ENCODE assay signal across 11 cellular contexts in the genomic region with DNA sequence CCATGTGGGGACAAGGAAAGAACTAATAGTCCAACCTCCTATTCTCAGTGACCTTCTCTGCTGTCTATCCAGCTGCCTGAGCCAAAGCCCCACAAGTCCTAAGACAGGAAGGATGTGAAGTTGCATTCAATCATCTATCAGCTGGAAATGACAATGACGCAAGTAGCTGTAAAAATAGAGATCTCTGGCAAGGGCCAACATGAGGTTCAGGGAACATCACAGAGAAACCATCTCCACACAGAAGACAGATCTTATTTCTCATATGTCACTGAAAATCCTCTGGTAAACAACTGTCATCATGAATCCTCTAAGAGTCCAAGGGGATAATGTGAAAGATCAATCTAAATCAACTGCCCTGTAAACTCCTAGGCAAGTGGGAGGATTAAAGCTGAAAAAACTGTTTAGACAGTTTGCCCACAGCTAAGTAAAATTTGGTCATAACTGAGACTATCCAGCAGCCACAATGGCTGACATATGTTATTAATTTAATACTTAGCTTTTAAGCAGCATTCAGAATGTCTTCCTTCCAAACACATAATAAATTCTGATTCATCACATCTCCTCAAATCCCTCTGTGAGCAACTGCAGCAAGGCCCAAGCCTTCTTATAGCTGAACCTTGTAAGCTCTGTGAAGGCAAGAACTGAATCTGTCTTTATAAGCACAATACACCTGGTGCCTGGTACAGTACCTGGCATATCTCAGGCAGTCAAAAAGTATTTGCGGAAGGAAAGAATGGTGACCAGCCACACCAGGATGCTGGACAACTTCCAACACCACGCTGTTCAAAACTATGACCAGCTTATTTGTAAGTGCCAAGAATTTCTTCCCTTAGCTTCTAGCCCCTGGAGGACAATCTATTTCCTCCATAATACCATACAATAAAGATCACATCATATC. TPM values are rescaled to one million over a fixed set of nuclear protein-coding genes. Genes with fewer than 3 reads are reported as not detected.
DNase-seq lines count a peak whose midpoint lies in the region; ATAC-seq and TF ChIP-seq lines count a peak whose summit lies in the region.
"Had no signal": no experiment of that assay in that cellular context is flagged by ENCODE, and none has a peak within 500 bp of the region (broad histone marks: within the 10 kb centered on the region; RNA-seq: fewer than 3 reads in every experiment).

No MANE protein-coding gene starts in this region.

- H3K27ac Mint-ChIP-seq in activated T-helper 2 cell treated with anti-CD3 and anti-CD28 coated beads, Interferon-gamma antibody, Interleukin-2, Interleukin-4, amounts not matched to agents 10 μg/mL and 5 μg/mL and 100 μg/mL, durations not matched to agents 14 hours and 24 hours and 36 hours: no peak overlapping the region
- H3K27ac Mint-ChIP-seq in T-helper 17 cell: no peak overlapping the region

- no peak for TF ChIP-seq CTCF in AG04449 (IDR thresholded peaks at IDR 0.05; ENCODE audit: insufficient read depth, low read length, missing control alignments)
- TF ChIP-seq CTCF in NB4 (IDR thresholded peaks at IDR 0.05; ENCODE audit: low read depth, low read length): no peak

- H3K4me3 ChIP-seq in AG04449 (ENCODE audit: low read depth, low read length) (no peak overlapping the region), NB4 (ENCODE audit: low read depth, low read length) (no peak overlapping the region)

- peaks cover 16% of the 10 kb centered on the region for H3K36me3 Mint-ChIP-seq in activated T-helper 2 cell treated with anti-CD3 and anti-CD28 coated beads, Interferon-gamma antibody, Interleukin-2, Interleukin-4, amounts not matched to agents 10 μg/mL and 5 μg/mL and 100 μg/mL, durations not matched to agents 14 hours and 24 hours and 36 hours (ENCODE audit: low read depth)
- H3K36me3 Mint-ChIP-seq in T-helper 17 cell (ENCODE audit: low read depth): peaks cover 5% of the 10 kb centered on the region

- H3K4me3 Mint-ChIP-seq in activated T-helper 2 cell treated with anti-CD3 and anti-CD28 coated beads, Interferon-gamma antibody, Interleukin-2, Interleukin-4, amounts not matched to agents 10 μg/mL and 5 μg/mL and 100 μg/mL, durations not matched to agents 14 hours and 24 hours and 36 hours (ENCODE audit: low read depth): no peak overlapping the region
- H3K4me3 Mint-ChIP-seq in T-helper 17 cell: no peak overlapping the region
- H3K4me3 Mint-ChIP-seq: stimulated activated naive CD8-positive, alpha-beta T cell treated with anti-CD3 and anti-CD28 coated beads, Interleukin-15, amount 100 ng/mL, for 72 hours had no signal

- no peaks in the 10 kb centered on the region for H3K27me3 Mint-ChIP-seq in activated T-helper 2 cell treated with anti-CD3 and anti-CD28 coated beads, Interferon-gamma antibody, Interleukin-2, Interleukin-4, amounts not matched to agents 10 μg/mL and 5 μg/mL and 100 μg/mL, durations not matched to agents 14 hours and 24 hours and 36 hours (ENCODE audit: low read depth)
- H3K27me3 Mint-ChIP-seq in T-helper 17 cell: no peaks in the 10 kb centered on the region
- H3K27me3 Mint-ChIP-seq: progenitor cell of endocrine pancreas; stimulated activated naive CD8-positive, alpha-beta T cell treated with anti-CD3 and anti-CD28 coated beads, Interleukin-15, amount 100 ng/mL, for 72 hours had no signal

- POLR2A ChIA-PET in AG04449 (lab: Yijun Ruan, JAX): interaction anchor here (0.7 to 1.3 kb wide), 2 partner anchors 27 to 217 kb away, joined by 4 read pairs; a partner anchor contains a TSS

- intact Hi-C loops in activated T-helper 2 cell treated with anti-CD3 and anti-CD28 coated beads, Interferon-gamma antibody, Interleukin-2, Interleukin-4, amounts not matched to agents 10 μg/mL and 5 μg/mL and 100 μg/mL, durations not matched to agents 14 hours and 24 hours and 36 hours (cut with micrococcal nuclease): no loop called here

- H3K9me3 ChIP-seq in T-helper 17 cell (ENCODE audit: control insufficient read depth, low read length, poor library complexity, severe bottlenecking): no peaks in the 10 kb centered on the region

- CTCF ChIA-PET in AG04449 (lab: Yijun Ruan, JAX): interaction anchor here (0.9 to 2.2 kb wide), 9 partner anchors 15 to 366 kb away, joined by 3 to 14 read pairs (median 3); no protein-coding TSS in a partner anchor

- peak; percentile 72 for DNase-seq in AG04449 (ENCODE audit: low read depth, low spot score)
- peak; percentile 49 for DNase-seq in NB4 (ENCODE audit: low read depth)
- DNase-seq in dermis microvascular lymphatic vessel endothelial cell (ENCODE audit: low read depth in 2 of 2): peak; percentile 82 to 87
- DNase-seq in lung microvascular endothelial cell (ENCODE audit: low read depth in 2 of 2): peak; percentile 88 to 90
- no peak for DNase-seq in NCI-H748 treated with DMSO at 0.1 percent for 48 hours (lab: John Stamatoyannopoulos, UW)
- no peak for DNase-seq in activated T-helper 2 cell treated with anti-CD3 and anti-CD28 coated beads, Interferon-gamma antibody, Interleukin-2, Interleukin-4, amounts not matched to agents 10 μg/mL and 5 μg/mL and 100 μg/mL, durations not matched to agents 14 hours and 24 hours and 36 hours (ENCODE audit: low spot score)
- no peak for DNase-seq in T-helper 17 cell
- DNase-seq: activated effector memory CD4-positive, alpha-beta T cell treated with anti-CD3 and anti-CD28 coated beads, Interleukin-2, amount 50 U/mL, for 16 hours; stimulated activated naive CD8-positive, alpha-beta T cell treated with anti-CD3 and anti-CD28 coated beads, Interleukin-15, amount 100 ng/mL, for 72 hours had no signal

- no peaks in the 10 kb centered on the region for H3K9me3 Mint-ChIP-seq in activated T-helper 2 cell treated with anti-CD3 and anti-CD28 coated beads, Interferon-gamma antibody, Interleukin-2, Interleukin-4, amounts not matched to agents 10 μg/mL and 5 μg/mL and 100 μg/mL, durations not matched to agents 14 hours and 24 hours and 36 hours
- H3K9me3 Mint-ChIP-seq: stimulated activated naive CD8-positive, alpha-beta T cell treated with anti-CD3 and anti-CD28 coated beads, Interleukin-15, amount 100 ng/mL, for 72 hours had no signal

- ATAC-seq in HG03378 (IDR thresholded peaks at IDR 0.05; ENCODE audit: unreplicated experiment) (no peak), T-helper 17 cell (no peak)
- ATAC-seq: stimulated activated naive CD8-positive, alpha-beta T cell treated with anti-CD3 and anti-CD28 coated beads, Interleukin-15, amount 100 ng/mL, for 72 hours had no signal

- H3K4me1 Mint-ChIP-seq in activated T-helper 2 cell treated with anti-CD3 and anti-CD28 coated beads, Interferon-gamma antibody, Interleukin-2, Interleukin-4, amounts not matched to agents 10 μg/mL and 5 μg/mL and 100 μg/mL, durations not matched to agents 14 hours and 24 hours and 36 hours (ENCODE audit: low read depth): peaks cover 9% of the 10 kb centered on the region
- peaks cover 9% of the 10 kb centered on the region for H3K4me1 Mint-ChIP-seq in T-helper 17 cell
- H3K4me1 Mint-ChIP-seq: stimulated activated naive CD8-positive, alpha-beta T cell treated with anti-CD3 and anti-CD28 coated beads, Interleukin-15, amount 100 ng/mL, for 72 hours had no signal

- TF ChIP-seq POLR2A in NB4 (IDR thresholded peaks at IDR 0.05; ENCODE audit: extremely low read depth, insufficient read length): no peak

RNA-seq across cellular contexts. Expression of a gene that starts 52.0 kb away (rescaled TPM):
- total RNA-seq in dermis microvascular lymphatic vessel endothelial cell (19.5 and 20.7 TPM in 2 replicates), lung microvascular endothelial cell (20.3 and 21.4 TPM in 2 replicates), T-helper 17 cell (10 to 100 TPM; 22.7 to 33.9 TPM)
- 33.4 and 39.5 TPM in 2 replicates for total RNA-seq in activated T-helper 2 cell treated with anti-CD3 and anti-CD28 coated beads, Interferon-gamma antibody, Interleukin-2, Interleukin-4, amounts not matched to agents 10 μg/mL and 5 μg/mL and 100 μg/mL, durations not matched to agents 14 hours and 24 hours and 36 hours

RNA-seq across cellular contexts. Expression of a gene that starts 53.2 kb away (rescaled TPM):
- total RNA-seq in dermis microvascular lymphatic vessel endothelial cell (29.0 and 31.5 TPM in 2 replicates), lung microvascular endothelial cell (26.6 and 32.5 TPM in 2 replicates), T-helper 17 cell (10 to 100 TPM; 26.4 to 32.0 TPM)
- total RNA-seq in activated T-helper 2 cell treated with anti-CD3 and anti-CD28 coated beads, Interferon-gamma antibody, Interleukin-2, Interleukin-4, amounts not matched to agents 10 μg/mL and 5 μg/mL and 100 μg/mL, durations not matched to agents 14 hours and 24 hours and 36 hours: 57.7 and 64.2 TPM in 2 replicates

RNA-seq across cellular contexts. Expression of a gene that starts 59.6 kb away (rescaled TPM):
- 1.3 and 1.4 TPM in 2 replicates for total RNA-seq in dermis microvascular lymphatic vessel endothelial cell
- 1.1 and 2.0 TPM in 2 replicates for total RNA-seq in lung microvascular endothelial cell
- 7.4 and 8.2 TPM in 2 replicates for total RNA-seq in activated T-helper 2 cell treated with anti-CD3 and anti-CD28 coated beads, Interferon-gamma antibody, Interleukin-2, Interleukin-4, amounts not matched to agents 10 μg/mL and 5 μg/mL and 100 μg/mL, durations not matched to agents 14 hours and 24 hours and 36 hours
- total RNA-seq in T-helper 17 cell: 1 to 10 TPM; 2.5 to 3.1 TPM

RNA-seq across cellular contexts. Expression of a gene that starts 59.9 kb away (rescaled TPM):
- total RNA-seq in dermis microvascular lymphatic vessel endothelial cell: 4.1 and 5.1 TPM in 2 replicates
- total RNA-seq in lung microvascular endothelial cell: 4.0 and 4.4 TPM in 2 replicates
- total RNA-seq in activated T-helper 2 cell treated with anti-CD3 and anti-CD28 coated beads, Interferon-gamma antibody, Interleukin-2, Interleukin-4, amounts not matched to agents 10 μg/mL and 5 μg/mL and 100 μg/mL, durations not matched to agents 14 hours and 24 hours and 36 hours: 19.4 and 22.2 TPM in 2 replicates
- total RNA-seq in T-helper 17 cell: 10 to 100 TPM; 19.0 to 23.8 TPM

Comparison
In these comparisons a context has a peak if more than half of its experiments do, and no peak if none do; other contexts are left out.
1. DNase-seq: peak in AG04449 (single experiment), NB4 (single experiment), dermis microvascular lymphatic vessel endothelial cell (2 of 2) and lung microvascular endothelial cell (2 of 2); none in NCI-H748 treated with DMSO at 0.1 percent for 48 hours (single experiment), activated T-helper 2 cell treated with anti-CD3 and anti-CD28 coated beads, Interferon-gamma antibody, Interleukin-2, Interleukin-4, amounts not matched to agents 10 μg/mL and 5 μg/mL and 100 μg/mL, durations not matched to agents 14 hours and 24 hours and 36 hours (single experiment) and T-helper 17 cell (0 of 3).